In the genomic region with DNA sequence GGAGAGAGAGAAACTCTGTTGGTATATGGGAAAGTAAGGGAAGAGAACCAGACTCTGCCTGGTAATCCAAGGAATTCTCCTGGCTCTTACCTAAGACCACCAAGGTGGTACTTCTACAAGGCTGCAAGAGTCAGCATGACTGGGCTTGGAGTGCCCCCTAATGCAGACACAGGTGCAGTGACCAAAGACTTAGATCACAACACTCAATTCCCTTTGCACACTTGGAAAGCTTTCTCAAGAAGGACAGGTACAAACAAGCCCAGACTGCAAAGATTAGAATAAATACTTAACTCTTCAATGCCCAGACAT, we compare ENCODE assay signal across 28 cellular contexts. TPM values are rescaled to one million over a fixed set of nuclear protein-coding genes. Genes with fewer than 3 reads are reported as not detected.
DNase-seq lines count a peak whose midpoint lies in the region; ATAC-seq, FAIRE-seq and TF ChIP-seq lines count a peak whose summit lies in the region.
"Had no signal": no experiment of that assay in that cellular context is flagged by ENCODE, and none has a peak within 500 bp of the region (broad histone marks: within the 10 kb centered on the region; RNA-seq: fewer than 3 reads in every experiment).

No MANE protein-coding gene starts in this region.

- BruUV-seq in HepG2 (replicated peaks; lab: Mats Ljungman, UMichigan): no TSS peak

- TF ChIP-seq EP300 in HepG2 (IDR thresholded peaks at IDR 0.05; ENCODE audit: low read depth in 2 of 2, low read length in 2 of 2) (no peak), HepG2 (CRISPR knock-in tag; IDR thresholded peaks at IDR 0.05; ENCODE audit: borderline replicate concordance) (no peak)

- in situ Hi-C loops in HepG2 (cut with HindIII; ENCODE audit: extremely low pct_ligation_motif_present, low pct_unique_long_range_greater_than_20kb): no loop called here

- DNase-seq in HTR-8/SVneo (ENCODE audit: insufficient read length, low spot score) (no peak), WERI-Rb-1 (peak; percentile 59), HepG2 (ENCODE audit: low spot score) (no peak), HFFc6 (no peak), medulla oblongata (ENCODE audit: extremely low spot score) (no peak), NCI-H1417 treated with DMSO at 0.1 percent for 48 hours (lab: John Stamatoyannopoulos, UW) (no peak), AG08396 (ENCODE audit: low spot score) (no peak)
- DNase-seq: activated T-cell treated with anti-CD3 and anti-CD28 coated beads, Interleukin-2, amount 50 U/mL, for 48 hours; CD8-positive, alpha-beta memory T cell; central memory CD4-positive, alpha-beta T cell; EL; midbrain; NCI-H1694; nephron progenitor cell; stimulated activated CD4-positive, alpha-beta T cell treated with anti-CD3 and anti-CD28 coated beads, Interleukin-2, amount 100 ng/mL, for 48 hours; transverse colon had no signal

- H3K27me3 ChIP-seq in WERI-Rb-1 (ENCODE audit: insufficient read depth, low read depth, severe bottlenecking) (no peaks in the 10 kb centered on the region), HepG2 (ENCODE audit: control insufficient read depth in 1 of 2, insufficient read depth in 2 of 2, low read length in 2 of 2) (no peaks in the 10 kb centered on the region; a peak in 1 of 5 replicates)
- H3K27me3 ChIP-seq: ascending aorta, gastroesophageal sphincter, transverse colon had no signal

- no peaks in the 10 kb centered on the region for H3K9me3 Mint-ChIP-seq in HFFc6
- H3K9me3 Mint-ChIP-seq: activated naive CD4-positive, alpha-beta T cell treated with anti-CD3 and anti-CD28 coated beads, Interleukin-2, amount 50 U/mL, for 24 hours; CD8-positive, alpha-beta memory T cell; stimulated activated naive CD8-positive, alpha-beta T cell treated with anti-CD3 and anti-CD28 coated beads, Interleukin-15, Interleukin-2, amounts not matched to agents 100 ng/mL and 50 ng/mL, for 24 hours; T-helper 2 cell treated with Interferon-gamma antibody and Interleukin-4, amounts not matched to agents 5 μg/mL and 100 μg/mL, for 36 hours had no signal

- TF ChIP-seq RAD21 in HepG2 (CRISPR knock-in tag; IDR thresholded peaks at IDR 0.05): no peak

- peaks cover 23% of the 10 kb centered on the region for H3K27me3 Mint-ChIP-seq in HFFc6 (ENCODE audit: insufficient read depth)

- CTCF ChIA-PET in HepG2 (lab: Yijun Ruan, JAX; ENCODE audit: low intra/inter-chr PET ratio, low total read pairs): no interaction called here

- no peak overlapping the region for H3K4me2 ChIP-seq in HepG2 (ENCODE audit: low read depth, low read length)

- H3K9me3 ChIP-seq in WERI-Rb-1 (ENCODE audit: severe bottlenecking): no peaks in the 10 kb centered on the region
- H3K9me3 ChIP-seq in HepG2 (ENCODE audit: low read length): no peaks in the 10 kb centered on the region
- H3K9me3 ChIP-seq: ascending aorta, gastroesophageal sphincter, prostate gland, transverse colon had no signal

- H3K27ac Mint-ChIP-seq in HFFc6: no peak overlapping the region
- H3K27ac Mint-ChIP-seq: activated naive CD4-positive, alpha-beta T cell treated with anti-CD3 and anti-CD28 coated beads, Interleukin-2, amount 50 U/mL, for 24 hours; CD8-positive, alpha-beta memory T cell; nephron progenitor cell; stimulated activated naive CD8-positive, alpha-beta T cell treated with anti-CD3 and anti-CD28 coated beads, Interleukin-15, Interleukin-2, amounts not matched to agents 100 ng/mL and 50 ng/mL, for 24 hours; T-helper 2 cell treated with Interferon-gamma antibody and Interleukin-4, amounts not matched to agents 5 μg/mL and 100 μg/mL, for 36 hours had no signal

- no peak overlapping the region for H3K9ac ChIP-seq in HepG2 (ENCODE audit: insufficient read depth, low read depth, low read length)

- no peaks in the 10 kb centered on the region for H4K20me1 ChIP-seq in HepG2 (ENCODE audit: insufficient read depth, low read length)

- H3K4me3 ChIP-seq in WERI-Rb-1 (ENCODE audit: low read depth, low read length) (no peak overlapping the region), HepG2 (replicated peaks in 1 of 3; ENCODE audit: insufficient read depth in 1 of 3, low read depth in 2 of 3, low read length in 3 of 3) (no peak overlapping the region)
- H3K4me3 ChIP-seq: ascending aorta, gastroesophageal sphincter, prostate gland, SK-N-MC, skin epidermis, transverse colon had no signal

- FAIRE-seq in HTR-8/SVneo (lab: Jason Lieb, UNC) (peak; percentile 42), HepG2 (lab: Jason Lieb, UNC) (no peak)
- FAIRE-seq: GM18507 had no signal

- TF ChIP-seq CTCF in C4-2B (conservative IDR thresholded peaks at IDR 0.05) (peak; percentile 16; the same call in 1 of the 2 replicates), WERI-Rb-1 (IDR thresholded peaks at IDR 0.05; ENCODE audit: low read depth, low read length) (peak; percentile 78), HepG2 (CRISPR knock-in tag; IDR thresholded peaks at IDR 0.05) (peak; percentile 54), HFFc6 (IDR thresholded peaks at IDR 0.05) (no peak)

- no peak for TF ChIP-seq POLR2A in HepG2 (IDR thresholded peaks at IDR 0.05; ENCODE audit: insufficient read depth in 1 of 2, low read depth in 2 of 2, low read length in 2 of 2)

- H3K4me1 Mint-ChIP-seq in HFFc6 (ENCODE audit: low read depth): no peaks in the 10 kb centered on the region
- H3K4me1 Mint-ChIP-seq: activated naive CD4-positive, alpha-beta T cell treated with anti-CD3 and anti-CD28 coated beads, Interleukin-2, amount 50 U/mL, for 24 hours; CD8-positive, alpha-beta memory T cell had no signal

- H3K27ac ChIP-seq in C4-2B (no peak overlapping the region), WERI-Rb-1 (no peak overlapping the region), HepG2 (ENCODE audit: extremely low read length, insufficient read depth, low read length) (no peak overlapping the region)
- H3K27ac ChIP-seq: ascending aorta, gastroesophageal sphincter, prostate gland, SK-N-MC, skin epidermis, transverse colon had no signal

- H3K4me1 ChIP-seq in HepG2 (ENCODE audit: insufficient read depth, low read length): no peaks in the 10 kb centered on the region
- H3K4me1 ChIP-seq: ascending aorta, gastroesophageal sphincter, prostate gland, transverse colon had no signal

- H3K79me2 ChIP-seq in HepG2 (ENCODE audit: insufficient read depth, low read length): no peaks in the 10 kb centered on the region

- intact Hi-C loops in HepG2 (cut with micrococcal nuclease; ENCODE audit: unreplicated experiment): no loop called here

- no peak; the same call in 2 of the 3 replicates for ATAC-seq in HepG2
- ATAC-seq: gastroesophageal sphincter had no signal

- H3K4me3 Mint-ChIP-seq in HFFc6: no peak overlapping the region
- H3K4me3 Mint-ChIP-seq: activated naive CD4-positive, alpha-beta T cell treated with anti-CD3 and anti-CD28 coated beads, Interleukin-2, amount 50 U/mL, for 24 hours; CD8-positive, alpha-beta memory T cell; nephron progenitor cell; stimulated activated naive CD8-positive, alpha-beta T cell treated with anti-CD3 and anti-CD28 coated beads, Interleukin-15, Interleukin-2, amounts not matched to agents 100 ng/mL and 50 ng/mL, for 24 hours; T-helper 2 cell treated with Interferon-gamma antibody and Interleukin-4, amounts not matched to agents 5 μg/mL and 100 μg/mL, for 36 hours had no signal

- POLR2A ChIA-PET in HepG2 (lab: Yijun Ruan, JAX): no interaction called here

- no peak overlapping the region for H2AFZ ChIP-seq in HepG2 (ENCODE audit: low read length)

- H3K36me3 Mint-ChIP-seq in HFFc6 (ENCODE audit: low read depth): no peaks in the 10 kb centered on the region
- H3K36me3 Mint-ChIP-seq: activated naive CD4-positive, alpha-beta T cell treated with anti-CD3 and anti-CD28 coated beads, Interleukin-2, amount 50 U/mL, for 24 hours; CD8-positive, alpha-beta memory T cell had no signal

- no peaks in the 10 kb centered on the region for H3K36me3 ChIP-seq in WERI-Rb-1
- no peaks in the 10 kb centered on the region for H3K36me3 ChIP-seq in HepG2 (replicated peaks in 1 of 2; ENCODE audit: control insufficient read depth in 1 of 2, insufficient read depth in 2 of 2, low read length in 2 of 2)
- H3K36me3 ChIP-seq: ascending aorta, gastroesophageal sphincter, prostate gland, transverse colon had no signal

RNA-seq across cellular contexts. Expression of a gene that starts 25.2 kb away (rescaled TPM):
- total RNA-seq in HepG2 (2016; rRNA removed; fragmentation: Illumina TruSeq; extraction: Trizol): not detected in 2 replicates
- not detected in 2 replicates for total RNA-seq in HepG2 (2016; cell fraction: cytosol; rRNA removed; fragmentation: Illumina TruSeq; extraction: Trizol; ENCODE audit: low read depth)
- not detected in 2 replicates for total RNA-seq in HepG2 (2016; cell fraction: insoluble cytoplasmic fraction; rRNA removed; fragmentation: Illumina TruSeq; extraction: Trizol)
- not detected in 2 replicates for total RNA-seq in HepG2 (2016; cell fraction: membrane; rRNA removed; fragmentation: Illumina TruSeq; extraction: Trizol)
- total RNA-seq in HepG2 (2016; cell fraction: nucleus; rRNA removed; fragmentation: Illumina TruSeq; extraction: Trizol): not detected in 2 replicates
- polyA plus RNA-seq in HepG2 (2011; rRNA removed): not detected in 2 replicates
- not detected in 2 replicates for polyA plus RNA-seq in HepG2 (2011; cell fraction: cytosol; rRNA removed)
- polyA plus RNA-seq in HepG2 (2011; cell fraction: nucleus; rRNA removed): not detected in 2 replicates
- polyA plus RNA-seq in HepG2 (2012): not detected in 2 replicates
- not detected in 2 replicates for polyA plus RNA-seq in HepG2 (2016; cell fraction: cytosol; fragmentation: Illumina TruSeq; extraction: Trizol; ENCODE audit: low read depth)
- not detected in 2 replicates for polyA plus RNA-seq in HepG2 (2016; cell fraction: insoluble cytoplasmic fraction; fragmentation: Illumina TruSeq; extraction: Trizol; ENCODE audit: low read depth)
- polyA plus RNA-seq in HepG2 (2016; cell fraction: membrane; fragmentation: Illumina TruSeq; extraction: Trizol; ENCODE audit: low read depth): not detected in 2 replicates
- polyA plus RNA-seq in HepG2 (2016; cell fraction: nucleus; fragmentation: Illumina TruSeq; extraction: Trizol; ENCODE audit: insufficient read depth, low read depth): not detected in 2 replicates
- polyA minus RNA-seq in HepG2 (2011; rRNA and poly(A)+ RNA removed; ENCODE audit: low replicate concordance): not detected in 2 replicates
- polyA minus RNA-seq in HepG2 (2011; cell fraction: cytosol; rRNA and poly(A)+ RNA removed): not detected in 2 replicates
- not detected in 2 replicates for polyA minus RNA-seq in HepG2 (2011; cell fraction: nucleus; rRNA and poly(A)+ RNA removed)
- total RNA-seq in HFFc6 (2021; fragmentation: NEBNext Ultra II Directional; extraction: Animal tissue kit (Norgen Biotek cat#: 25700)): not detected
- total RNA-seq: activated CD8-positive, alpha-beta memory T cell treated with anti-CD3 and anti-CD28 coated beads for 36 hours; ascending aorta; CD8-positive, alpha-beta memory T cell; dermis microvascular lymphatic vessel endothelial cell; gastroesophageal sphincter had no signal

RNA-seq across cellular contexts. Expression of a gene that starts 50.3 kb away (rescaled TPM):
- total RNA-seq in HepG2 (2016; rRNA removed; fragmentation: Illumina TruSeq; extraction: Trizol): not detected in 2 replicates
- total RNA-seq in HepG2 (2016; cell fraction: cytosol; rRNA removed; fragmentation: Illumina TruSeq; extraction: Trizol; ENCODE audit: low read depth): not detected in 2 replicates
- not detected in 2 replicates for total RNA-seq in HepG2 (2016; cell fraction: insoluble cytoplasmic fraction; rRNA removed; fragmentation: Illumina TruSeq; extraction: Trizol)
- not detected in 2 replicates for total RNA-seq in HepG2 (2016; cell fraction: membrane; rRNA removed; fragmentation: Illumina TruSeq; extraction: Trizol)
- not detected in 2 replicates for total RNA-seq in HepG2 (2016; cell fraction: nucleus; rRNA removed; fragmentation: Illumina TruSeq; extraction: Trizol)
- not detected in 2 replicates for polyA plus RNA-seq in HepG2 (2011; rRNA removed)
- polyA plus RNA-seq in HepG2 (2011; cell fraction: cytosol; rRNA removed): not detected in 2 replicates
- polyA plus RNA-seq in HepG2 (2011; cell fraction: nucleus; rRNA removed): not detected in 2 replicates
- polyA plus RNA-seq in HepG2 (2012): not detected in 2 replicates
- not detected in 2 replicates for polyA plus RNA-seq in HepG2 (2016; cell fraction: cytosol; fragmentation: Illumina TruSeq; extraction: Trizol; ENCODE audit: low read depth)
- polyA plus RNA-seq in HepG2 (2016; cell fraction: insoluble cytoplasmic fraction; fragmentation: Illumina TruSeq; extraction: Trizol; ENCODE audit: low read depth): not detected in 2 replicates
- not detected in 2 replicates for polyA plus RNA-seq in HepG2 (2016; cell fraction: membrane; fragmentation: Illumina TruSeq; extraction: Trizol; ENCODE audit: low read depth)
- polyA plus RNA-seq in HepG2 (2016; cell fraction: nucleus; fragmentation: Illumina TruSeq; extraction: Trizol; ENCODE audit: insufficient read depth, low read depth): not detected in 2 replicates
- polyA minus RNA-seq in HepG2 (2011; rRNA and poly(A)+ RNA removed; ENCODE audit: low replicate concordance): not detected in 2 replicates
- polyA minus RNA-seq in HepG2 (2011; cell fraction: cytosol; rRNA and poly(A)+ RNA removed): not detected in 2 replicates
- polyA minus RNA-seq in HepG2 (2011; cell fraction: nucleus; rRNA and poly(A)+ RNA removed): not detected in 2 replicates
- not detected for total RNA-seq in HFFc6 (2021; fragmentation: NEBNext Ultra II Directional; extraction: Animal tissue kit (Norgen Biotek cat#: 25700))
- total RNA-seq: activated CD8-positive, alpha-beta memory T cell treated with anti-CD3 and anti-CD28 coated beads for 36 hours; ascending aorta; CD8-positive, alpha-beta memory T cell; dermis microvascular lymphatic vessel endothelial cell; gastroesophageal sphincter; transverse colon had no signal
- polyA plus RNA-seq: CD8-positive, alpha-beta memory T cell had no signal
